In genomic region chr2:37570773-37571570, GRCh38 we compare ENCODE assay signal across 9 cellular contexts.
DNase-seq lines count a peak whose midpoint lies in the region; ATAC-seq and TF ChIP-seq lines count a peak whose summit lies in the region.
"Had no signal": no experiment of that assay in that cellular context is flagged by ENCODE, and none has a peak within 500 bp of the region (broad histone marks: within the 10 kb centered on the region; RNA-seq: fewer than 3 reads in every experiment).

No MANE protein-coding gene starts in this region.

- H3K4me3 Mint-ChIP-seq in activated T-cell treated with anti-CD3 and anti-CD28 coated beads, Interleukin-2, amount 50 U/mL, for 4 hours, result no peak overlapping the region
- H3K4me3 Mint-ChIP-seq: activated naive CD8-positive, alpha-beta T cell treated with anti-CD3 and anti-CD28 coated beads, Interleukin-2, amount 10 ng/mL, durations not matched to agents 7 days and 5 days had no signal

- intact Hi-C loops in Right ventricle myocardium inferior (cut with DNase I) (no loop called here), cardiac septum (cut with DNase I) (no loop called here)

- POLR2A ChIA-PET in HEK293T (lab: Yijun Ruan, JAX), result no interaction called here

- DNase-seq in Right ventricle myocardium inferior (ENCODE audit: missing footprints) (no peak), cardiac septum (ENCODE audit: low spot score) (no peak), myocyte (ENCODE audit: low read depth) (peak; percentile 85), HEK293T (ENCODE audit: extremely low spot score) (no peak), mucosa of gallbladder (ENCODE audit: low spot score) (no peak), midbrain (lab: John Stamatoyannopoulos, UW) (no peak)
- no peak for DNase-seq in activated T-cell treated with anti-CD3 and anti-CD28 coated beads, Interleukin-2, amount 50 U/mL, for 4 hours
- DNase-seq: activated naive CD8-positive, alpha-beta T cell treated with anti-CD3 and anti-CD28 coated beads, Interleukin-2, amount 10 ng/mL, durations not matched to agents 7 days and 5 days had no signal

- ATAC-seq in Right ventricle myocardium inferior (peak; percentile 52), HG03025 (IDR thresholded peaks at IDR 0.05; ENCODE audit: low FRiP score, unreplicated experiment) (peak; percentile 78)
- ATAC-seq in activated T-cell treated with anti-CD3 and anti-CD28 coated beads, Interleukin-2, amount 50 U/mL, for 4 hours, result peak; percentile 94

- no peaks in the 10 kb centered on the region for H3K27me3 Mint-ChIP-seq in activated T-cell treated with anti-CD3 and anti-CD28 coated beads, Interleukin-2, amount 50 U/mL, for 4 hours (ENCODE audit: low read depth)

- H3K9me3 Mint-ChIP-seq in activated T-cell treated with anti-CD3 and anti-CD28 coated beads, Interleukin-2, amount 50 U/mL, for 4 hours, result no peaks in the 10 kb centered on the region

- H3K4me1 Mint-ChIP-seq in activated T-cell treated with anti-CD3 and anti-CD28 coated beads, Interleukin-2, amount 50 U/mL, for 4 hours (ENCODE audit: low read depth), result peaks cover 28% of the 10 kb centered on the region

- no peaks in the 10 kb centered on the region for H3K36me3 Mint-ChIP-seq in activated T-cell treated with anti-CD3 and anti-CD28 coated beads, Interleukin-2, amount 50 U/mL, for 4 hours (ENCODE audit: insufficient read depth)

- CTCF ChIA-PET in HEK293T (lab: Yijun Ruan, JAX), result no interaction called here

TF ChIP-seq in HEK293T, 16 proteins besides CTCF, POLR2A, EP300 and RAD21:
- no peak for TF ChIP-seq NFRKB (IDR thresholded peaks at IDR 0.05)
- no peak for TF ChIP-seq SUZ12 (IDR thresholded peaks at IDR 0.05)
- no peak for TF ChIP-seq FOXK2 (IDR thresholded peaks at IDR 0.05)
- no peak for TF ChIP-seq HDGF (IDR thresholded peaks at IDR 0.05; ENCODE audit: borderline replicate concordance)
- TF ChIP-seq ARNT (IDR thresholded peaks at IDR 0.05), result no peak
- TF ChIP-seq BHLHE40 (IDR thresholded peaks at IDR 0.05; ENCODE audit: borderline replicate concordance), result no peak
- TF ChIP-seq PKNOX1 (IDR thresholded peaks at IDR 0.05), result no peak
- no peak for TF ChIP-seq CTBP1 (IDR thresholded peaks at IDR 0.05; ENCODE audit: borderline replicate concordance)
